Comparison of ENCODE assay signal across 1 cellular context in the genomic region with DNA sequence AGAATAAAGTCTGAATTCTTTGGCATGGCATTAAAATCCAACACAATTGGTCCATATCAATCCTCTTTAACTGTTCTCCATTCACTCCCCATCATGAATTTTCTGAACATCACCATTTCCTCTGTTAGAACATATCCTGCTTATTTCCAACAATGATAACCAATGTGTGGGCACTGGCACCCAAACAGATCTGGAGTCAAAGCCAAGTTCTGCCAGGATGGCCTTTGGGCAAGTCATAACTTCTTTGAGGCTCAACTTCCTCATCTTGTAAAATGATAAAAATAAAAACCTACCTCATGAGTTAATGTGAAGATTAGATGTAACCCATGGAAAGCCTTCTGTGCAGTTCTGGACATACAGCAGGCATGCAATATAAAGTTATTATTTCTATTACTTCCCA.
TF ChIP-seq lines count a peak whose summit lies in the region.

No MANE protein-coding gene starts in this region.

TF ChIP-seq in GM23338, 12 proteins besides CTCF, POLR2A, EP300 and RAD21 (continued from another document):
- TF ChIP-seq ZNF331 (CRISPR knock-in tag; IDR thresholded peaks at IDR 0.05; ENCODE audit: low read depth), result no peak
- no peak for TF ChIP-seq EZH2 (IDR thresholded peaks at IDR 0.05; ENCODE audit: low read depth, unreplicated experiment)
TF ChIP-seq in GM23338: peak in this region for 0.
